9 cellular contexts compared by ENCODE assay signal in genomic region chr6:136403166-136403980, GRCh38.
A peak's percentile ranks its signal among the peaks of the same experiment; 100 is the strongest.
DNase-seq lines count a peak whose midpoint lies in the region; ATAC-seq, FAIRE-seq and TF ChIP-seq lines count a peak whose summit lies in the region.
"Had no signal": no experiment of that assay in that cellular context is flagged by ENCODE, and none has a peak within 500 bp of the region (broad histone marks: within the 10 kb centered on the region; RNA-seq: fewer than 3 reads in every experiment).

No MANE protein-coding gene starts in this region.

- FAIRE-seq in pancreas (lab: Jason Lieb, UNC) = no peak

- no peaks in the 10 kb centered on the region for H3K9me3 ChIP-seq in pancreas

- H3K4me1 Mint-ChIP-seq in stimulated activated effector memory CD8-positive, alpha-beta T cell treated with anti-CD3 and anti-CD28 coated beads, Interleukin-12 subunit alpha, Interleukin-12 subunit beta, amount 100 ng/mL, for 72 hours = no peaks in the 10 kb centered on the region
- H3K4me1 Mint-ChIP-seq in activated CD8-positive, alpha-beta T cell treated with anti-CD3 and anti-CD28 coated beads, Interleukin-2, amount 10 ng/mL, durations not matched to agents 7 days and 5 days (ENCODE audit: low read depth) = no peaks in the 10 kb centered on the region

- H3K27ac Mint-ChIP-seq in stimulated activated effector memory CD8-positive, alpha-beta T cell treated with anti-CD3 and anti-CD28 coated beads, Interleukin-12 subunit alpha, Interleukin-12 subunit beta, amount 100 ng/mL, for 72 hours = no peak overlapping the region
- H3K27ac Mint-ChIP-seq in activated CD8-positive, alpha-beta T cell treated with anti-CD3 and anti-CD28 coated beads, Interleukin-2, amount 10 ng/mL, durations not matched to agents 7 days and 5 days = no peak overlapping the region

- H3K4me3 Mint-ChIP-seq in stimulated activated effector memory CD8-positive, alpha-beta T cell treated with anti-CD3 and anti-CD28 coated beads, Interleukin-12 subunit alpha, Interleukin-12 subunit beta, amount 100 ng/mL, for 72 hours = no peak overlapping the region
- H3K4me3 Mint-ChIP-seq in activated CD8-positive, alpha-beta T cell treated with anti-CD3 and anti-CD28 coated beads, Interleukin-2, amount 10 ng/mL, durations not matched to agents 7 days and 5 days = no peak overlapping the region

- ATAC-seq in pancreas (peak; percentile 35 to 88 (median 76)), HG03139 (IDR thresholded peaks at IDR 0.05; ENCODE audit: unreplicated experiment) (no peak)
- no peak for ATAC-seq in stimulated activated effector memory CD8-positive, alpha-beta T cell treated with anti-CD3 and anti-CD28 coated beads, Interleukin-12 subunit alpha, Interleukin-12 subunit beta, amount 100 ng/mL, for 72 hours
- no peak for ATAC-seq in activated CD8-positive, alpha-beta T cell treated with anti-CD3 and anti-CD28 coated beads, Interleukin-2, amount 10 ng/mL, durations not matched to agents 7 days and 5 days

- H3K36me3 ChIP-seq in pancreas = no peaks in the 10 kb centered on the region

- peak; percentile 84 for DNase-seq in EH (ENCODE audit: low read depth)
- peak; percentile 94 for DNase-seq in NOMO-1 treated with DMSO at 0.1 percent for 48 hours (lab: John Stamatoyannopoulos, UW; ENCODE audit: unreplicated experiment)
- DNase-seq in dedifferentiated amniotic fluid mesenchymal stem cell (ENCODE audit: extremely low spot score) = peak; percentile 68
- DNase-seq in pancreas = no peak
- DNase-seq in stimulated activated effector memory CD8-positive, alpha-beta T cell treated with anti-CD3 and anti-CD28 coated beads, Interleukin-12 subunit alpha, Interleukin-12 subunit beta, amount 100 ng/mL, for 72 hours (ENCODE audit: low spot score in 2 of 2) = no peak
- no peak for DNase-seq in NCI-H2171 (lab: John Stamatoyannopoulos, UW)
- no peak for DNase-seq in activated CD8-positive, alpha-beta T cell treated with anti-CD3 and anti-CD28 coated beads, Interleukin-2, amount 10 ng/mL, durations not matched to agents 7 days and 5 days
- DNase-seq: stimulated activated CD4-positive, alpha-beta T cell treated with anti-CD3 and anti-CD28 coated beads, Interleukin-12 subunit alpha, Interleukin-12 subunit beta, amount 100 ng/mL, for 4 hours had no signal

- POLR2A ChIA-PET in activated CD8-positive, alpha-beta T cell treated with anti-CD3 and anti-CD28 coated beads, Interleukin-2, amount 10 ng/mL, durations not matched to agents 7 days and 5 days (lab: Charles Lee) = no interaction called here

- H3K4me3 ChIP-seq in pancreas = no peak overlapping the region

- peaks cover 2% of the 10 kb centered on the region for H3K9me3 Mint-ChIP-seq in stimulated activated effector memory CD8-positive, alpha-beta T cell treated with anti-CD3 and anti-CD28 coated beads, Interleukin-12 subunit alpha, Interleukin-12 subunit beta, amount 100 ng/mL, for 72 hours
- H3K9me3 Mint-ChIP-seq in activated CD8-positive, alpha-beta T cell treated with anti-CD3 and anti-CD28 coated beads, Interleukin-2, amount 10 ng/mL, durations not matched to agents 7 days and 5 days (ENCODE audit: insufficient read depth) = no peaks in the 10 kb centered on the region

- TF ChIP-seq CTCF in pancreas (IDR thresholded peaks at IDR 0.05) = no peak

- 78 to 81% methylated on average over 6 of the region's 6 CpGs for WGBS in pancreas, 2 donors

- no peaks in the 10 kb centered on the region for H3K36me3 Mint-ChIP-seq in stimulated activated effector memory CD8-positive, alpha-beta T cell treated with anti-CD3 and anti-CD28 coated beads, Interleukin-12 subunit alpha, Interleukin-12 subunit beta, amount 100 ng/mL, for 72 hours
- no peaks in the 10 kb centered on the region for H3K36me3 Mint-ChIP-seq in activated CD8-positive, alpha-beta T cell treated with anti-CD3 and anti-CD28 coated beads, Interleukin-2, amount 10 ng/mL, durations not matched to agents 7 days and 5 days (ENCODE audit: low read depth)

- peaks cover 5 to 15% (median 12%) of the 10 kb centered on the region in 3 donors for H3K4me1 ChIP-seq in pancreas

- H3K27ac ChIP-seq in pancreas = peak overlapping the region in 1 of 4 donors; percentile 9

- intact Hi-C loops in pancreas (cut with DNase I) = no loop called here

- H3K27me3 Mint-ChIP-seq in activated CD8-positive, alpha-beta T cell treated with anti-CD3 and anti-CD28 coated beads, Interleukin-2, amount 10 ng/mL, durations not matched to agents 7 days and 5 days (ENCODE audit: low read depth) = peaks cover 11% of the 10 kb centered on the region

- H3K27me3 ChIP-seq in pancreas = no peaks in the 10 kb centered on the region

- CTCF ChIA-PET in activated CD8-positive, alpha-beta T cell treated with anti-CD3 and anti-CD28 coated beads, Interleukin-2, amount 10 ng/mL, durations not matched to agents 7 days and 5 days (lab: Charles Lee) = no interaction called here

Comparison
In these comparisons a context has a peak if more than half of its experiments do, and no peak if none do; other contexts are left out.
1. DNase-seq: peak in EH (single experiment), NOMO-1 treated with DMSO at 0.1 percent for 48 hours (single experiment) and dedifferentiated amniotic fluid mesenchymal stem cell (single experiment); none in pancreas (0 of 6), stimulated activated effector memory CD8-positive, alpha-beta T cell treated with anti-CD3 and anti-CD28 coated beads, Interleukin-12 subunit alpha, Interleukin-12 subunit beta, amount 100 ng/mL, for 72 hours (0 of 2), NCI-H2171 (single experiment) and activated CD8-positive, alpha-beta T cell treated with anti-CD3 and anti-CD28 coated beads, Interleukin-2, amount 10 ng/mL, durations not matched to agents 7 days and 5 days (single experiment).
2. ATAC-seq: peak in pancreas (4 of 4); none in stimulated activated effector memory CD8-positive, alpha-beta T cell treated with anti-CD3 and anti-CD28 coated beads, Interleukin-12 subunit alpha, Interleukin-12 subunit beta, amount 100 ng/mL, for 72 hours (single experiment), HG03139 (single experiment) and activated CD8-positive, alpha-beta T cell treated with anti-CD3 and anti-CD28 coated beads, Interleukin-2, amount 10 ng/mL, durations not matched to agents 7 days and 5 days (single experiment).